Comparison of ENCODE assay signal across 13 cellular contexts in genomic region chr17:60151355-60151754, GRCh38. TPM values are rescaled to one million over a fixed set of nuclear protein-coding genes. Genes with fewer than 3 reads are reported as not detected.
DNase-seq lines count a peak whose midpoint lies in the region; ATAC-seq and TF ChIP-seq lines count a peak whose summit lies in the region.
"Had no signal": no experiment of that assay in that cellular context is flagged by ENCODE, and none has a peak within 500 bp of the region (broad histone marks: within the 10 kb centered on the region; RNA-seq: fewer than 3 reads in every experiment).

No MANE protein-coding gene starts in this region.

- H3K4me3 ChIP-seq in GM08714 (ENCODE audit: low read length) (peak overlapping the region; percentile 15; the same call in 1 of the 2 replicates), lower lobe of right lung (peak overlapping the region; percentile 55)
- H3K4me3 ChIP-seq: vagina had no signal

- ATAC-seq in GM19397 (IDR thresholded peaks at IDR 0.05; ENCODE audit: unreplicated experiment), result peak; percentile 50
- no peak for ATAC-seq in lower lobe of right lung
- no peak for ATAC-seq in GM18519 (IDR thresholded peaks at IDR 0.05; ENCODE audit: low FRiP score, unreplicated experiment)
- no peak for ATAC-seq in HG03045 (IDR thresholded peaks at IDR 0.05; ENCODE audit: unreplicated experiment)

- intact Hi-C loops in lower lobe of right lung (cut with DNase I), result no loop called here

- peaks cover 35% of the 10 kb centered on the region for H3K4me1 ChIP-seq in lower lobe of right lung

- no peaks in the 10 kb centered on the region for H3K36me3 ChIP-seq in lower lobe of right lung
- H3K36me3 ChIP-seq: vagina had no signal

- peak; percentile 84 for DNase-seq in NCI-H82 treated with DMSO at 0.1 percent for 48 hours (lab: John Stamatoyannopoulos, UW; ENCODE audit: unreplicated experiment)
- peak; percentile 44 for DNase-seq in lower lobe of right lung
- DNase-seq in COLO829 (ENCODE audit: low spot score), result no peak
- no peak for DNase-seq in SW 1271 (lab: John Stamatoyannopoulos, UW)
- DNase-seq: erythroblast, mammary epithelial cell had no signal

- H3K9me3 ChIP-seq in lower lobe of right lung, result no peaks in the 10 kb centered on the region
- H3K9me3 ChIP-seq: vagina had no signal

- TF ChIP-seq CTCF in lower lobe of right lung (IDR thresholded peaks at IDR 0.05), result no peak

- H3K27me3 ChIP-seq in lower lobe of right lung (ENCODE audit: low read depth), result peaks cover 52% of the 10 kb centered on the region

- H3K27ac ChIP-seq in lower lobe of right lung, result peak overlapping the region; percentile 69
- H3K27ac ChIP-seq: vagina had no signal

RNA-seq across cellular contexts. Expression of gene CA4, which starts 1.6 kb away (rescaled TPM):
- total RNA-seq in lower lobe of right lung, result 72.8 TPM
- total RNA-seq: G401, LHCN-M2, mammary epithelial cell, vagina had no signal

Comparison
In these comparisons a context has a peak if more than half of its experiments do, and no peak if none do; other contexts are left out.
1. DNase-seq: peak in NCI-H82 treated with DMSO at 0.1 percent for 48 hours (single experiment) and lower lobe of right lung (single experiment); none in COLO829 (single experiment) and SW 1271 (0 of 2).